In genomic region chr17:8402921-8403536, GRCh38 we compare ENCODE assay signal across 39 cellular contexts. TPM values are rescaled to one million over a fixed set of nuclear protein-coding genes. Genes with fewer than 3 reads are reported as not detected.
"Had no signal": no experiment of that assay in that cellular context is flagged by ENCODE, and none has a peak within 500 bp of the region (broad histone marks: within the 10 kb centered on the region; RNA-seq: fewer than 3 reads in every experiment).

No MANE protein-coding gene starts in this region.

- H3K27ac Mint-ChIP-seq: activated B cell treated with CpG ODN at 0.5 μM for 24 hours; activated CD4-positive, alpha-beta memory T cell treated with anti-CD3 and anti-CD28 coated beads for 36 hours; activated naive CD4-positive, alpha-beta T cell treated with anti-CD3 and anti-CD28 coated beads for 36 hours; activated T-helper 17 cell treated with anti-CD3 and anti-CD28 coated beads, Interleukin-2, amount 50 U/mL, for 72 hours; brain had no signal

- ATAC-seq: activated naive CD4-positive, alpha-beta T cell treated with anti-CD3 and anti-CD28 coated beads, Interleukin-2, amount 50 U/mL, for 72 hours; activated T-helper 17 cell treated with anti-CD3 and anti-CD28 coated beads, Interleukin-2, amount 50 U/mL, for 72 hours; Right ventricle myocardium inferior had no signal

- H3K4me3 Mint-ChIP-seq: activated B cell treated with CpG ODN at 0.5 μM for 24 hours; activated CD4-positive, alpha-beta memory T cell treated with anti-CD3 and anti-CD28 coated beads for 36 hours; activated naive CD4-positive, alpha-beta T cell treated with anti-CD3 and anti-CD28 coated beads for 36 hours; activated T-helper 17 cell treated with anti-CD3 and anti-CD28 coated beads, Interleukin-2, amount 50 U/mL, for 72 hours; brain had no signal

- H3K36me3 Mint-ChIP-seq: activated CD4-positive, alpha-beta memory T cell treated with anti-CD3 and anti-CD28 coated beads for 36 hours; activated naive CD4-positive, alpha-beta T cell treated with anti-CD3 and anti-CD28 coated beads, Interleukin-2, amount 50 U/mL, for 72 hours; brain had no signal

- H3K9me3 Mint-ChIP-seq: activated B cell treated with CpG ODN at 0.5 μM for 24 hours; activated CD4-positive, alpha-beta memory T cell treated with anti-CD3 and anti-CD28 coated beads for 36 hours; activated naive CD4-positive, alpha-beta T cell treated with anti-CD3 and anti-CD28 coated beads for 36 hours; activated naive CD4-positive, alpha-beta T cell treated with anti-CD3 and anti-CD28 coated beads, Interleukin-2, amount 50 U/mL, for 72 hours; activated T-helper 17 cell treated with anti-CD3 and anti-CD28 coated beads, Interleukin-2, amount 50 U/mL, for 72 hours; brain had no signal

- H3K27ac ChIP-seq: adrenal gland, PC-9, RWPE1, VCaP had no signal

- FAIRE-seq: bronchial epithelial cell, RCC 7860 had no signal

- H3K4me3 ChIP-seq: adrenal gland, MG63, PC-9 had no signal

- H3K4me1 ChIP-seq: adrenal gland had no signal

- H3K4me1 Mint-ChIP-seq: activated B cell treated with CpG ODN at 0.5 μM for 24 hours; activated T-helper 17 cell treated with anti-CD3 and anti-CD28 coated beads, Interleukin-2, amount 50 U/mL, for 72 hours; brain had no signal

- DNase-seq: activated B cell treated with CpG ODN at 0.5 μM for 24 hours; activated CD4-positive, alpha-beta memory T cell treated with anti-CD3 and anti-CD28 coated beads for 36 hours; activated CD4-positive, alpha-beta T cell treated with anti-CD3 and anti-CD28 coated beads for 4 hours; activated CD4-positive, alpha-beta T cell treated with anti-CD3 and anti-CD28 coated beads, Interleukin-2, amount 50 U/mL, for 1 hour; activated CD4-positive, CD25-positive, alpha-beta regulatory T cell treated with anti-CD3 and anti-CD28 coated beads, Interleukin-2, amount 50 U/mL, for 72 hours; activated CD8-positive, alpha-beta memory T cell treated with anti-CD3 and anti-CD28 coated beads, Interleukin-2, amount 50 U/mL, for 48 hours; activated gamma-delta T cell treated with Interleukin-2 at 50 U/mL for 16 hours; activated naive CD4-positive, alpha-beta T cell treated with anti-CD3 and anti-CD28 coated beads for 36 hours; activated T-cell treated with anti-CD3 and anti-CD28 coated beads, Interleukin-2, amount 50 U/mL, for 48 hours; adrenal gland; central memory CD4-positive, alpha-beta T cell; Kasumi-1; KG1; MG63; NCI-H1048; NCI-H1105 treated with DMSO at 0.1 percent for 48 hours; NCI-H1436; NCI-H1694; NCI-H1930; NCI-H2081 treated with DMSO at 0.1 percent for 48 hours; NCI-H226; NCI-H446 treated with DMSO at 0.1 percent for 48 hours; NCI-H524; PC-9; SIG-M5; SW 1271; T-helper 1 cell; T-helper 2 cell; T-helper 9 cell had no signal

- H3K9me3 ChIP-seq: adrenal gland, MG63 had no signal

- H3K36me3 ChIP-seq: adrenal gland, MG63 had no signal

RNA-seq across cellular contexts. Expression of gene RNF222, which starts 5.4 kb away (rescaled TPM):
- total RNA-seq: activated B cell treated with CpG ODN at 0.5 μM for 24 hours; activated CD4-positive, alpha-beta memory T cell treated with anti-CD3 and anti-CD28 coated beads for 36 hours; adrenal gland; cerebellum; Right ventricle myocardium inferior; SK-MEL-5 had no signal
